12 cellular contexts compared by ENCODE assay signal in genomic region chr14:85587152-85587697, GRCh38.
A peak's percentile ranks its signal among the peaks of the same experiment; 100 is the strongest.
DNase-seq lines count a peak whose midpoint lies in the region; ATAC-seq and TF ChIP-seq lines count a peak whose summit lies in the region.
"Had no signal": no experiment of that assay in that cellular context is flagged by ENCODE, and none has a peak within 500 bp of the region (broad histone marks: within the 10 kb centered on the region; RNA-seq: fewer than 3 reads in every experiment).

No MANE protein-coding gene starts in this region.

- no peak for TF ChIP-seq CTCF in retinal pigment epithelial cell (conservative IDR thresholded peaks at IDR 0.05; ENCODE audit: low read depth, low read length)

- no peak overlapping the region for H3K4me3 ChIP-seq in retinal pigment epithelial cell (ENCODE audit: low read length)

- ATAC-seq in HG02642 (IDR thresholded peaks at IDR 0.05; ENCODE audit: poor library complexity, unreplicated experiment) (no peak), HG03521 (IDR thresholded peaks at IDR 0.05; ENCODE audit: unreplicated experiment) (no peak), GM21576 (IDR thresholded peaks at IDR 0.05; ENCODE audit: unreplicated experiment) (no peak), HG03097 (IDR thresholded peaks at IDR 0.05; ENCODE audit: low FRiP score, unreplicated experiment) (no peak)
- ATAC-seq: activated T-helper 17 cell treated with anti-CD3 and anti-CD28 coated beads, Interleukin-2, amount 50 U/mL, for 72 hours; esophagus mucosa had no signal

- DNase-seq in HCEC 1CT (peak; percentile 81), NOMO-1 treated with DMSO at 0.1 percent for 48 hours (lab: John Stamatoyannopoulos, UW; ENCODE audit: unreplicated experiment) (peak; percentile 84), epithelial cell of prostate (ENCODE audit: low read depth, low spot score) (peak; percentile 16), retinal pigment epithelial cell (ENCODE audit: low read depth) (peak; percentile 98)
- DNase-seq: KG1, naive B cell had no signal

- peak overlapping the region; percentile 76 for H3K27ac ChIP-seq in epithelial cell of prostate

Comparison
In these comparisons a context has a peak if more than half of its experiments do, and no peak if none do; other contexts are left out.
1. DNase-seq: peak in every context shown above with its lines; median percentile 98 in retinal pigment epithelial cell; 84 in NOMO-1 treated with DMSO at 0.1 percent for 48 hours; 81 in HCEC 1CT; 16 in epithelial cell of prostate.